In genomic region chr20:44714102-44714700, GRCh38 we compare ENCODE assay signal across 1 cellular context.
TF ChIP-seq lines count a peak whose summit lies in the region.

No MANE protein-coding gene starts in this region.

TF ChIP-seq in WTC11, 78 proteins besides CTCF, POLR2A, EP300 and RAD21 (continued from another document):
- TF ChIP-seq, protein P1, sequence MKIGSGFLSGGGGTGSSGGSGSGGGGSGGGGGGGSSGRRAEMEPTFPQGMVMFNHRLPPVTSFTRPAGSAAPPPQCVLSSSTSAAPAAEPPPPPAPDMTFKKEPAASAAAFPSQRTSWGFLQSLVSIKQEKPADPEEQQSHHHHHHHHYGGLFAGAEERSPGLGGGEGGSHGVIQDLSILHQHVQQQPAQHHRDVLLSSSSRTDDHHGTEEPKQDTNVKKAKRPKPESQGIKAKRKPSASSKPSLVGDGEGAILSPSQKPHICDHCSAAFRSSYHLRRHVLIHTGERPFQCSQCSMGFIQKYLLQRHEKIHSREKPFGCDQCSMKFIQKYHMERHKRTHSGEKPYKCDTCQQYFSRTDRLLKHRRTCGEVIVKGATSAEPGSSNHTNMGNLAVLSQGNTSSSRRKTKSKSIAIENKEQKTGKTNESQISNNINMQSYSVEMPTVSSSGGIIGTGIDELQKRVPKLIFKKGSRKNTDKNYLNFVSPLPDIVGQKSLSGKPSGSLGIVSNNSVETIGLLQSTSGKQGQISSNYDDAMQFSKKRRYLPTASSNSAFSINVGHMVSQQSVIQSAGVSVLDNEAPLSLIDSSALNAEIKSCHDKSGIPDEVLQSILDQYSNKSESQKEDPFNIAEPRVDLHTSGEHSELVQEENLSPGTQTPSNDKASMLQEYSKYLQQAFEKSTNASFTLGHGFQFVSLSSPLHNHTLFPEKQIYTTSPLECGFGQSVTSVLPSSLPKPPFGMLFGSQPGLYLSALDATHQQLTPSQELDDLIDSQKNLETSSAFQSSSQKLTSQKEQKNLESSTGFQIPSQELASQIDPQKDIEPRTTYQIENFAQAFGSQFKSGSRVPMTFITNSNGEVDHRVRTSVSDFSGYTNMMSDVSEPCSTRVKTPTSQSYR (CRISPR knock-in tag; IDR thresholded peaks at IDR 0.05) = no peak
- TF ChIP-seq ZNF416 (CRISPR knock-in tag; IDR thresholded peaks at IDR 0.05) = no peak
- TF ChIP-seq FOXJ3 (CRISPR knock-in tag; IDR thresholded peaks at IDR 0.05; ENCODE audit: borderline replicate concordance) = no peak
- TF ChIP-seq, protein P2, sequence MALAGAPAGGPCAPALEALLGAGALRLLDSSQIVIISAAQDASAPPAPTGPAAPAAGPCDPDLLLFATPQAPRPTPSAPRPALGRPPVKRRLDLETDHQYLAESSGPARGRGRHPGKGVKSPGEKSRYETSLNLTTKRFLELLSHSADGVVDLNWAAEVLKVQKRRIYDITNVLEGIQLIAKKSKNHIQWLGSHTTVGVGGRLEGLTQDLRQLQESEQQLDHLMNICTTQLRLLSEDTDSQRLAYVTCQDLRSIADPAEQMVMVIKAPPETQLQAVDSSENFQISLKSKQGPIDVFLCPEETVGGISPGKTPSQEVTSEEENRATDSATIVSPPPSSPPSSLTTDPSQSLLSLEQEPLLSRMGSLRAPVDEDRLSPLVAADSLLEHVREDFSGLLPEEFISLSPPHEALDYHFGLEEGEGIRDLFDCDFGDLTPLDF (CRISPR knock-in tag; IDR thresholded peaks at IDR 0.05) = no peak
- TF ChIP-seq NFYB (CRISPR knock-in tag; conservative IDR thresholded peaks at IDR 0.05; ENCODE audit: low read depth) = no peak
- TF ChIP-seq, protein P3, sequence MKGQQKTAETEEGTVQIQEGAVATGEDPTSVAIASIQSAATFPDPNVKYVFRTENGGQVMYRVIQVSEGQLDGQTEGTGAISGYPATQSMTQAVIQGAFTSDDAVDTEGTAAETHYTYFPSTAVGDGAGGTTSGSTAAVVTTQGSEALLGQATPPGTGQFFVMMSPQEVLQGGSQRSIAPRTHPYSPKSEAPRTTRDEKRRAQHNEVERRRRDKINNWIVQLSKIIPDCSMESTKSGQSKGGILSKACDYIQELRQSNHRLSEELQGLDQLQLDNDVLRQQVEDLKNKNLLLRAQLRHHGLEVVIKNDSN (CRISPR knock-in tag; IDR thresholded peaks at IDR 0.05) = no peak
- TF ChIP-seq CBFB (CRISPR knock-in tag; IDR thresholded peaks at IDR 0.05; ENCODE audit: low read depth) = no peak
- no peak for TF ChIP-seq MAX (CRISPR knock-in tag; IDR thresholded peaks at IDR 0.05)
- no peak for TF ChIP-seq OVOL2 (CRISPR knock-in tag; IDR thresholded peaks at IDR 0.05; ENCODE audit: borderline replicate concordance)
- TF ChIP-seq NR2C2 (CRISPR knock-in tag; IDR thresholded peaks at IDR 0.05) = no peak
- no peak for TF ChIP-seq NFATC4 (CRISPR knock-in tag; IDR thresholded peaks at IDR 0.05)
- no peak for TF ChIP-seq NR3C1 (CRISPR knock-in tag; conservative IDR thresholded peaks at IDR 0.05; ENCODE audit: low read depth)
- TF ChIP-seq TP53 (CRISPR knock-in tag; IDR thresholded peaks at IDR 0.05) = no peak
- no peak for TF ChIP-seq NFE2L1 (CRISPR knock-in tag; IDR thresholded peaks at IDR 0.05)
- no peak for TF ChIP-seq ATF6 (CRISPR knock-in tag; IDR thresholded peaks at IDR 0.05)
- no peak for TF ChIP-seq SP1 (CRISPR knock-in tag; conservative IDR thresholded peaks at IDR 0.05)
TF ChIP-seq in WTC11: peak in this region for 0.
